In the genomic region with DNA sequence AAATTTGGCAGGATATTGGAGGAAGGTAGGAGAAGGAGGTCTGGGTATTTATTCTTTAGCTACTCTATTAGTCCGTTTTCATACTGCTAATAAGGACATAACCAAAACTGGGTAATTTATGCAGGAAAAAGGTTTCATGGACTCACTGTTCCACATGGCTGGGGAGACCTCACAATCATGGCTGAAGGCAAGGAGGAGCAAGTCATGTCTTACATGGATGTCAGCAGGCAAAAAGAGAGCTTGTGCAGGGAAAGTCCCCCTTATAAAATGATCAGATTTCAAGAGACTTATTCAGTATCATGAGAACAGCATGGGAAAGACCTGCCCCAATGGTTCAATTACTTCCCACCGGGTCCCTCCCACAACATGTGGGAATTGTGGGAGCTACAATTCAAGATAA, we compare ENCODE assay signal across 19 cellular contexts. TPM values are rescaled to one million over a fixed set of nuclear protein-coding genes. Genes with fewer than 3 reads are reported as not detected.
A peak's percentile ranks its signal among the peaks of the same experiment; 100 is the strongest.
DNase-seq lines count a peak whose midpoint lies in the region; ATAC-seq and TF ChIP-seq lines count a peak whose summit lies in the region.
"Had no signal": no experiment of that assay in that cellular context is flagged by ENCODE, and none has a peak within 500 bp of the region (broad histone marks: within the 10 kb centered on the region; RNA-seq: fewer than 3 reads in every experiment).

No MANE protein-coding gene starts in this region.

- no peak for TF ChIP-seq CTCF in coronary artery (IDR thresholded peaks at IDR 0.05)
- TF ChIP-seq CTCF in suprapubic skin (IDR thresholded peaks at IDR 0.05), result no peak

- H3K9me3 ChIP-seq in SJCRH30 (replicated peaks) (peaks cover 3% of the 10 kb centered on the region; the same call in 1 of the 2 replicates), mucosa of rectum (ENCODE audit: control insufficient read depth in 2 of 2, low read length in 2 of 2) (no peaks in the 10 kb centered on the region), suprapubic skin (no peaks in the 10 kb centered on the region)
- H3K9me3 ChIP-seq: Caco-2 had no signal

- H3K27ac ChIP-seq in SJCRH30, result peak overlapping the region; percentile 58
- H3K27ac ChIP-seq in coronary artery, result peak overlapping the region; percentile 75 to 94
- H3K27ac ChIP-seq in mucosa of rectum (ENCODE audit: low read depth in 2 of 2, low read length in 2 of 2), result peak overlapping the region; percentile 58 to 82
- peak overlapping the region; percentile 47 for H3K27ac ChIP-seq in suprapubic skin

- ATAC-seq in GM18907 (IDR thresholded peaks at IDR 0.05; ENCODE audit: unreplicated experiment) (no peak), HG02678 (IDR thresholded peaks at IDR 0.05; ENCODE audit: unreplicated experiment) (no peak), GM21390 (IDR thresholded peaks at IDR 0.05; ENCODE audit: unreplicated experiment) (no peak)
- ATAC-seq: activated CD4-positive, alpha-beta T cell treated with anti-CD3 and anti-CD28 coated beads for 36 hours had no signal

- TF ChIP-seq EP300 in suprapubic skin (IDR thresholded peaks at IDR 0.05), result no peak

- H3K4me1 ChIP-seq in SJCRH30 (peaks cover 28% of the 10 kb centered on the region), mucosa of rectum (ENCODE audit: control insufficient read depth in 2 of 2, insufficient read depth in 2 of 2, low read length in 2 of 2) (peaks cover 12 to 29% of the 10 kb centered on the region in 2 donors), suprapubic skin (peaks cover 26% of the 10 kb centered on the region)

- H3K4me3 ChIP-seq in SJCRH30, result no peak overlapping the region
- H3K4me3 ChIP-seq in coronary artery, result no peak overlapping the region
- H3K4me3 ChIP-seq in mucosa of rectum (ENCODE audit: low read length in 2 of 2), result no peak overlapping the region
- no peak overlapping the region for H3K4me3 ChIP-seq in suprapubic skin

- no peak for TF ChIP-seq POLR2A in suprapubic skin (IDR thresholded peaks at IDR 0.05)

- H3K36me3 ChIP-seq in SJCRH30 (no peaks in the 10 kb centered on the region), mucosa of rectum (ENCODE audit: control insufficient read depth in 2 of 2, insufficient read depth in 2 of 2, low read length in 2 of 2) (no peaks in the 10 kb centered on the region), suprapubic skin (no peaks in the 10 kb centered on the region)

- no peaks in the 10 kb centered on the region for H3K27me3 ChIP-seq in SJCRH30
- no peaks in the 10 kb centered on the region for H3K27me3 ChIP-seq in mucosa of rectum (ENCODE audit: control insufficient read depth in 2 of 2, insufficient read depth in 2 of 2, low read length in 2 of 2)
- no peaks in the 10 kb centered on the region for H3K27me3 ChIP-seq in suprapubic skin

- H3K9ac ChIP-seq in mucosa of rectum (ENCODE audit: low read depth in 1 of 2, low read length in 2 of 2), result no peak overlapping the region

- no peak for DNase-seq in SJCRH30
- DNase-seq in coronary artery (ENCODE audit: low spot score), result no peak
- DNase-seq in suprapubic skin (ENCODE audit: low spot score in 2 of 2), result no peak
- DNase-seq in SKM-1 treated with dmso at 0.1 percent for 144 hours (lab: John Stamatoyannopoulos, UW; ENCODE audit: unreplicated experiment), result no peak
- DNase-seq: activated CD4-positive, alpha-beta T cell treated with anti-CD3 and anti-CD28 coated beads for 36 hours; activated naive CD8-positive, alpha-beta T cell treated with anti-CD3 and anti-CD28 coated beads, Interleukin-2, amount 10 ng/mL, durations not matched to agents 7 days and 5 days; Caco-2; HFFc6; immature natural killer cell; KBM-7; NCI-H510A; nephron progenitor cell; RPMI8226; SW 1271 had no signal

- 85% methylated on average over 2 of the region's 2 CpGs for WGBS in suprapubic skin

RNA-seq across cellular contexts. Expression of a gene that starts 1.9 kb away (rescaled TPM):
- 0.08 and 0.24 TPM in 2 replicates for total RNA-seq in SJCRH30 (2014; rRNA removed; shearing (Covaris generic))
- total RNA-seq in suprapubic skin, result 1 to 10 TPM; 1.3 to 9.7 (median 4.2) TPM
- total RNA-seq: HFFc6, pulmonary artery endothelial cell had no signal

RNA-seq across cellular contexts. Expression of a gene that starts 21.2 kb away (rescaled TPM):
- total RNA-seq in SJCRH30 (2014; rRNA removed; shearing (Covaris generic)), result not detected in 2 replicates
- 10 to 100 TPM in 1 of 4 donors, 1 to 10 TPM in 3; 4.6 to 10.5 (median 6.1) TPM for total RNA-seq in suprapubic skin
